8 cellular contexts compared by ENCODE assay signal in the genomic region with DNA sequence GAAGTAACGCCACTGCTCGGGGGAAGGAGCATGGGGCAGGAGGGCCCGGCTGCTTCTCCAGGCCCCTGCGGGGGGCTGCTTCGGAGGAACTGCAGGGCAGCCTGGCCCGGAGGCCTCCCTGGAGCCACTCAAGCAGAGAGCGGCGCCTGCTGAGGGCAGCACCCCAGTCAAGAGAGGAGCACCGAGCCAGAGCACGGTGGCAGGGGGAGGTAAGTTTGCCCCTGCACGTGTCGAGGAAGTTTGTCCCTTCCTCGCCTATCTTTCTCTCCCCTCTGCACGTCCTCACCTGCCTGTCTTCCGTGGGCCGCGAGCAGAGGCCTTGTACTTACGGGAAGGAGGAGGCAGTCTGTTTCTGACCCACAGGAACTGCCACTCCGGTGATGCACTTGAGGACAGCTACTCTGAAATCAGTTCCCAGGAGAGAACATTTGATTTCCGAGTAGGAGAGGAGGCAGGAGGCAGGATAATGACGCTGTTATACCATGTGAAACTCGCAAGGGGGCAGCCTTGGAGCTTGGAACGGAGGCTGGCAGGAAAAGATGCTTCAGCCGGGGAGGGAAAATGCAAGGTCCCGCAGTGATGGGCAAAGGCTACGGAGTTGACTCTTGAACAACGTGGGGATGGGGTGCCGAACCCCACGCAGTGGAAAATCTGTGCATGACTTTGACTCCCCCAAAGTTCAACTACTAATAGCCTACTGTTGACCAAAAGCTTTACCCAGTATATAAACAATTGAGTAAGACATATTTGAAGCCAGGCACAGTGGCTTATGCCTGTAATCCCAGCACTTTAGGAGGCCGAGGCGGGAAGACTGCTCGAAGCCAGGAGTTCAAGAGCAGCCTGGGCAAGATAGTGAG. TPM values are rescaled to one million over a fixed set of nuclear protein-coding genes. Genes with fewer than 3 reads are reported as not detected.
DNase-seq lines count a peak whose midpoint lies in the region; ATAC-seq, FAIRE-seq and TF ChIP-seq lines count a peak whose summit lies in the region.

No MANE protein-coding gene starts in this region.

- no peaks in the 10 kb centered on the region for H3K9me3 ChIP-seq in AG04450 (ENCODE audit: control insufficient read depth, insufficient read depth, low read length)

- no peak for ATAC-seq in GM19455 (IDR thresholded peaks at IDR 0.05; ENCODE audit: unreplicated experiment)

- peak; percentile 80 for TF ChIP-seq CTCF in AG04450 (IDR thresholded peaks at IDR 0.05; ENCODE audit: low read depth, low read length)
- peak; percentile 72 for TF ChIP-seq CTCF in WI38 (IDR thresholded peaks at IDR 0.05; ENCODE audit: low read depth, low read length)
- TF ChIP-seq CTCF in bronchial epithelial cell (IDR thresholded peaks at IDR 0.05; ENCODE audit: insufficient read depth, low read length, severe bottlenecking) = peak; percentile 84

- H3K36me3 ChIP-seq in bronchial epithelial cell (ENCODE audit: control insufficient read depth, insufficient read depth, low read length) = no peaks in the 10 kb centered on the region

- no peak for FAIRE-seq in bronchial epithelial cell (lab: Jason Lieb, UNC)
- peak; percentile 90 for FAIRE-seq in islet of Langerhans (lab: Jason Lieb, UNC)

- H3K27me3 ChIP-seq in AG04450 (ENCODE audit: control insufficient read depth, insufficient read depth, low read length) (peaks cover 10% of the 10 kb centered on the region), bronchial epithelial cell (ENCODE audit: control insufficient read depth, insufficient read depth, low read length) (peaks cover 2% of the 10 kb centered on the region)

- DNase-seq in AG04450 (ENCODE audit: low read depth, low spot score) = peak; percentile 21
- DNase-seq in GM19240 (ENCODE audit: insufficient read length, low spot score) = peak; percentile 68
- peak; percentile 83 for DNase-seq in NCI-H2171 treated with DMSO at 0.1 percent for 48 hours (lab: John Stamatoyannopoulos, UW)
- DNase-seq in bronchial epithelial cell (ENCODE audit: low read depth) = peak; percentile 55
- DNase-seq in stimulated activated CD4-positive, alpha-beta T cell treated with anti-CD3 and anti-CD28 coated beads, Interleukin-15, amount 100 ng/mL, for 48 hours (ENCODE audit: low read depth in 2 of 2) = peak; percentile 61 to 65

- POLR2A ChIA-PET in AG04450 (lab: Yijun Ruan, JAX) = no interaction called here

- no peak overlapping the region for H3K27ac ChIP-seq in AG04450 (ENCODE audit: low read depth, low read length)

- H3K4me3 ChIP-seq in AG04450 (ENCODE audit: low read depth, low read length) (no peak overlapping the region), WI38 (ENCODE audit: low read depth, low read length) (no peak overlapping the region), bronchial epithelial cell (ENCODE audit: low read depth, low read length) (no peak overlapping the region)

- CTCF ChIA-PET in AG04450 (lab: Charles Lee) = interaction anchor here (0.6 to 2.7 kb wide), 17 partner anchors 12 to 354 kb away, joined by 3 to 46 read pairs (median 4); partner anchors contain the start of genes DMKN and KRTDAP

RNA-seq across cellular contexts. Expression of gene FFAR1, which starts 5.0 kb away (rescaled TPM):
- polyA plus RNA-seq in AG04450 (2011; rRNA removed) = not detected in 2 replicates
- not detected in 2 replicates for polyA minus RNA-seq in AG04450 (2011; rRNA and poly(A)+ RNA removed)
- total RNA-seq in bronchial epithelial cell = not detected in 2 replicates

RNA-seq across cellular contexts. Expression of gene FFAR3, which starts 5.6 kb away (rescaled TPM):
- polyA plus RNA-seq in AG04450 (2011; rRNA removed) = not detected in 2 replicates
- polyA minus RNA-seq in AG04450 (2011; rRNA and poly(A)+ RNA removed) = not detected in 2 replicates
- not detected in 2 replicates for total RNA-seq in bronchial epithelial cell

RNA-seq across cellular contexts. Expression of gene GPR42, which starts 18.2 kb away (rescaled TPM):
- not detected in 2 replicates for polyA plus RNA-seq in AG04450 (2011; rRNA removed)
- polyA minus RNA-seq in AG04450 (2011; rRNA and poly(A)+ RNA removed) = not detected in 2 replicates
- total RNA-seq in bronchial epithelial cell = not detected in 2 replicates

RNA-seq across cellular contexts. Expression of gene CD22, which starts 23.7 kb away (rescaled TPM):
- polyA plus RNA-seq in AG04450 (2011; rRNA removed) = not detected in 2 replicates
- not detected in 2 replicates for polyA minus RNA-seq in AG04450 (2011; rRNA and poly(A)+ RNA removed)
- 0.53 TPM in 1 of 2 replicates, not detected in the other for total RNA-seq in bronchial epithelial cell

Comparison
In these comparisons a context has a peak if more than half of its experiments do, and no peak if none do; other contexts are left out.
1. DNase-seq: peak in every context shown above with its lines; median percentile 83 in NCI-H2171 treated with DMSO at 0.1 percent for 48 hours; 68 in GM19240; 63 in stimulated activated CD4-positive, alpha-beta T cell treated with anti-CD3 and anti-CD28 coated beads, Interleukin-15, amount 100 ng/mL, for 48 hours; 55 in bronchial epithelial cell; 21 in AG04450.